ENCODE assay signal across 15 cellular contexts in genomic region chr6:109033655-109034054, GRCh38.
DNase-seq lines count a peak whose midpoint lies in the region; TF ChIP-seq lines count a peak whose summit lies in the region.
"Had no signal": no experiment of that assay in that cellular context is flagged by ENCODE, and none has a peak within 500 bp of the region (broad histone marks: within the 10 kb centered on the region; RNA-seq: fewer than 3 reads in every experiment).

No MANE protein-coding gene starts in this region.

- TF ChIP-seq CTCF in SK-N-SH (IDR thresholded peaks at IDR 0.05) = no peak

- H3K4me2 ChIP-seq in SK-N-SH = no peak overlapping the region
- H3K4me2 ChIP-seq: BLaER1 treated with 17β-estradiol and CSF1 and Interleukin-3, amounts not matched to agents 10 nM and 100 nM; GM23338 had no signal

- H3K4me3 ChIP-seq in SK-N-SH (ENCODE audit: low read depth in 2 of 2, low read length in 1 of 2) (no peak overlapping the region), endocrine pancreas (ENCODE audit: control insufficient read depth, insufficient read depth, low read length) (peak overlapping the region; percentile 5)
- H3K4me3 ChIP-seq: BLaER1 treated with 17β-estradiol and CSF1 and Interleukin-3, amounts not matched to agents 10 nM and 100 nM; GM23338 had no signal

- WGBS in SK-N-SH (ENCODE audit: low lambda C conversion rate) = 86% methylated on average over 2 of the region's 2 CpGs

- peak in 1 of 2 experiments; percentile 79; a peak in 2 of 4 replicates for TF ChIP-seq EP300 in SK-N-SH (IDR thresholded peaks at IDR 0.05; ENCODE audit: borderline replicate concordance in 1 of 2, low read depth in 1 of 2, low read length in 1 of 2)

- peak; percentile 2; the same call in 1 of the 2 replicates for TF ChIP-seq RAD21 in SK-N-SH (IDR thresholded peaks at IDR 0.05; ENCODE audit: low read length)

- no peak overlapping the region for H3K27ac ChIP-seq in SK-N-SH (ENCODE audit: low read depth in 2 of 2, low read length in 1 of 2)
- H3K27ac ChIP-seq: BLaER1 treated with 17β-estradiol and CSF1 and Interleukin-3, amounts not matched to agents 10 nM and 100 nM had no signal

- H2AFZ ChIP-seq in SK-N-SH (ENCODE audit: low read depth) = no peak overlapping the region
- H2AFZ ChIP-seq: GM23338 had no signal

- H3K4me1 ChIP-seq in SK-N-SH (ENCODE audit: control insufficient read depth in 1 of 2, insufficient read depth in 2 of 2, low read depth in 1 of 2, low read length in 1 of 2) = peaks cover 0 to 9% of the 10 kb centered on the region in 2 experiments; a peak in 1 of 4 replicates
- peaks cover 14% of the 10 kb centered on the region for H3K4me1 ChIP-seq in endocrine pancreas (ENCODE audit: control insufficient read depth, insufficient read depth, low read length)

- peak; percentile 28 for DNase-seq in NCI-H69 (lab: John Stamatoyannopoulos, UW)
- DNase-seq in SK-N-SH = peak; percentile 55
- DNase-seq in central memory CD4-positive, alpha-beta T cell = no peak
- DNase-seq in NCI-H446 (lab: John Stamatoyannopoulos, UW) = no peak
- no peak for DNase-seq in AML-193 (lab: John Stamatoyannopoulos, UW)
- DNase-seq: BE2C; CD4-positive, alpha-beta T cell; CD8-positive, alpha-beta memory T cell; DMS53; DMS79 treated with DMSO at 0.1 percent for 48 hours; GF-D8; H9 had no signal

- H3K36me3 ChIP-seq in SK-N-SH (replicated peaks in 1 of 2; ENCODE audit: control insufficient read depth in 1 of 2, insufficient read depth in 2 of 2, low read length in 1 of 2) = no peaks in the 10 kb centered on the region
- H3K36me3 ChIP-seq in endocrine pancreas (ENCODE audit: control insufficient read depth, insufficient read depth, low read length) = no peaks in the 10 kb centered on the region
- H3K36me3 ChIP-seq: BE2C; BLaER1 treated with 17β-estradiol and CSF1 and Interleukin-3, amounts not matched to agents 10 nM and 100 nM had no signal

- H3K9me3 ChIP-seq in SK-N-SH (no peaks in the 10 kb centered on the region), endocrine pancreas (ENCODE audit: control insufficient read depth, low read length) (no peaks in the 10 kb centered on the region)
- H3K9me3 ChIP-seq: BE2C; BLaER1 treated with 17β-estradiol and CSF1 and Interleukin-3, amounts not matched to agents 10 nM and 100 nM had no signal

- no peaks in the 10 kb centered on the region for H3K79me2 ChIP-seq in SK-N-SH (ENCODE audit: insufficient read depth)

- CTCF ChIA-PET in SK-N-SH (lab: Yijun Ruan, JAX) = interaction anchor here (0.7 to 1.3 kb wide), 2 partner anchors 9 to 19 kb away, joined by 3 read pairs; no protein-coding TSS in a partner anchor

- no peaks in the 10 kb centered on the region for H4K20me1 ChIP-seq in SK-N-SH (ENCODE audit: insufficient read depth)
- H4K20me1 ChIP-seq: BLaER1 treated with 17β-estradiol and CSF1 and Interleukin-3, amounts not matched to agents 10 nM and 100 nM had no signal

- no peaks in the 10 kb centered on the region for H3K9me2 ChIP-seq in SK-N-SH

- H3K9ac ChIP-seq in SK-N-SH = no peak overlapping the region
- H3K9ac ChIP-seq in endocrine pancreas (ENCODE audit: control insufficient read depth, insufficient read depth, low read length) = no peak overlapping the region
- H3K9ac ChIP-seq: BLaER1 treated with 17β-estradiol and CSF1 and Interleukin-3, amounts not matched to agents 10 nM and 100 nM had no signal

- POLR2A ChIA-PET in SK-N-SH (lab: Yijun Ruan, JAX) = no interaction called here

- no peaks in the 10 kb centered on the region for H3F3A ChIP-seq in SK-N-SH (replicated peaks; ENCODE audit: insufficient read depth)

- H3K27me3 ChIP-seq in SK-N-SH (ENCODE audit: insufficient read depth) = no peaks in the 10 kb centered on the region
- no peaks in the 10 kb centered on the region for H3K27me3 ChIP-seq in endocrine pancreas (ENCODE audit: control insufficient read depth, insufficient read depth, low read length)
- H3K27me3 ChIP-seq: BE2C; BLaER1 treated with 17β-estradiol and CSF1 and Interleukin-3, amounts not matched to agents 10 nM and 100 nM had no signal

TF ChIP-seq in SK-N-SH, 30 proteins besides CTCF, POLR2A, EP300 and RAD21:
- peak; percentile 86 for TF ChIP-seq RCOR1 (IDR thresholded peaks at IDR 0.05; ENCODE audit: low read length)
- peak; percentile 42 for TF ChIP-seq CHD2 (IDR thresholded peaks at IDR 0.05; ENCODE audit: low read length, partially characterized antibody)
- peak; percentile 24; the same call in 1 of the 2 replicates for TF ChIP-seq TCF12 (IDR thresholded peaks at IDR 0.05)
- no peak for TF ChIP-seq NFIC (IDR thresholded peaks at IDR 0.05; ENCODE audit: borderline replicate concordance)
- TF ChIP-seq GATA2 (CRISPR knock-in tag; IDR thresholded peaks at IDR 0.05) = peak; percentile 88

Comparison
In these comparisons a context has a peak if more than half of its experiments do, and no peak if none do; other contexts are left out.
1. DNase-seq: peak in NCI-H69 (single experiment) and SK-N-SH (single experiment); none in central memory CD4-positive, alpha-beta T cell (single experiment), NCI-H446 (0 of 2) and AML-193 (0 of 2).